ENCODE assay signal across 8 cellular contexts in genomic region chr2:159712929-159713575, GRCh38. TPM values are rescaled to one million over a fixed set of nuclear protein-coding genes. Genes with fewer than 3 reads are reported as not detected.
DNase-seq lines count a peak whose midpoint lies in the region; ATAC-seq and TF ChIP-seq lines count a peak whose summit lies in the region.

No MANE protein-coding gene starts in this region.

- H3K27me3 Mint-ChIP-seq in CD14-positive monocyte (ENCODE audit: low read depth in 3 of 3) = no peaks in the 10 kb centered on the region

- peaks cover 35 to 37% of the 10 kb centered on the region in 2 donors for H3K36me3 Mint-ChIP-seq in CD14-positive monocyte

- peaks cover 57% of the 10 kb centered on the region for H3K4me1 ChIP-seq in body of pancreas

- DNase-seq in CD14-positive monocyte (ENCODE audit: low spot score) (no peak), LHCN-M2 (ENCODE audit: low read depth) (peak; percentile 30), body of pancreas (no peak), substantia nigra (lab: John Stamatoyannopoulos, UW) (peak in 2 of 49 donors; percentile 26 to 54), hepatic stellate cell (ENCODE audit: low spot score) (no peak)
- DNase-seq in activated CD4-positive, alpha-beta T cell treated with anti-CD3 and anti-CD28 coated beads for 1 hour = no peak

- H3K9me3 Mint-ChIP-seq in CD14-positive monocyte = peaks cover 0 to 2% (median 0%) of the 10 kb centered on the region in 7 donors

- WGBS in body of pancreas, 2 donors = 0% methylated on average over 10 to 35 of the region's 35 CpGs

- peak; percentile 16 for ATAC-seq in GM19455 (IDR thresholded peaks at IDR 0.05; ENCODE audit: unreplicated experiment)
- ATAC-seq in body of pancreas = peak; percentile 4

- H3K36me3 ChIP-seq in body of pancreas (replicated peaks in 1 of 2; ENCODE audit: insufficient read depth in 1 of 2, low read depth in 2 of 2) = no peaks in the 10 kb centered on the region

- peak overlapping the region; percentile 94 to 98 for H3K4me3 Mint-ChIP-seq in CD14-positive monocyte

- TF ChIP-seq POLR2A in body of pancreas (IDR thresholded peaks at IDR 0.05) = no peak

- H3K27ac Mint-ChIP-seq in CD14-positive monocyte = peak overlapping the region; percentile 99 to 100 (median 99)

- TF ChIP-seq CTCF in CD14-positive monocyte (IDR thresholded peaks at IDR 0.05) = no peak
- no peak for TF ChIP-seq CTCF in body of pancreas (IDR thresholded peaks at IDR 0.05)

- no peaks in the 10 kb centered on the region for H3K9me3 ChIP-seq in body of pancreas

- H3K4me3 ChIP-seq in body of pancreas = peak overlapping the region; percentile 50 to 100

- H3K27ac ChIP-seq in body of pancreas (peak overlapping the region; percentile 93 to 100 (median 98)), layer of hippocampus (ENCODE audit: low read depth, low read length) (peak overlapping the region; percentile 94), substantia nigra (ENCODE audit: low read depth, low read length, poor library complexity, severe bottlenecking) (peak overlapping the region; percentile 81)

- intact Hi-C loops in CD14-positive monocyte (cut with micrococcal nuclease) = loop anchor here (10.0 kb wide), 2 partner anchors 78 to 88 kb away; no protein-coding TSS in a partner anchor
- intact Hi-C loops in body of pancreas (cut with DNase I) = loop anchor here (10.0 kb wide), 1 partner anchor 488 kb away; no protein-coding TSS in a partner anchor

- H3K4me1 Mint-ChIP-seq in CD14-positive monocyte = peaks cover 50% of the 10 kb centered on the region

- H3K27me3 ChIP-seq in body of pancreas (no peaks in the 10 kb centered on the region), layer of hippocampus (ENCODE audit: control insufficient read depth, insufficient read depth, low read length) (no peaks in the 10 kb centered on the region)

RNA-seq across cellular contexts. Expression of gene MARCHF7, which starts 0.7 kb away (rescaled TPM):
- 100 to 1,000 TPM; 102 to 124 TPM for polyA plus RNA-seq in CD14-positive monocyte
- total RNA-seq in LHCN-M2 (2014; rRNA removed) (98.2 and 124 TPM in 2 replicates), body of pancreas (10 to 100 TPM; 36.6 to 36.9 TPM)
- 21.0 TPM for polyA plus RNA-seq in LHCN-M2 (2012)
